ENCODE assay signal across 8 cellular contexts in the genomic region with DNA sequence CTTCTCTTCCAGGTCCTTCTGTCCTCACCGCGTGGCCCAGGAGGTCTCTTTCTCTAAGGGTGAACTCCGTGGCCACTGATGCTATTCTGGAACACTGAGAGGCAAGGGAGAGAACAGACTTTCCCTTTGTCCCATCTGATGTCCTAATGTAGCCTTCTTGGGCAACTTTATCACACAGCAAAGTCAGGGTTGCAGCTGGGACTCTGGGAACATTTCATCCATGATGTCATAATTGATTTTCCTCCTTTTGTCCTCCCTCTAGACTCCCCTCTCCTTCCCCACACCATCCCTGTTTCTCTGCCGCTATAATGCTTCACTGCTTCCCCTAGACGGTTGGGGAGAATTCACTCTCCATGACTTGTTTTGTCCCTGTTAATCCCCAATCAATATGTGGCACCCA.
"Had no signal": no experiment of that assay in that cellular context is flagged by ENCODE, and none has a peak within 500 bp of the region (broad histone marks: within the 10 kb centered on the region; RNA-seq: fewer than 3 reads in every experiment).

No MANE protein-coding gene starts in this region.

- H3K36me3 ChIP-seq: HAP-1 had no signal

- H3K4me1 ChIP-seq: HAP-1 had no signal

- H3K4me3 Mint-ChIP-seq: HFFc6 had no signal

- H2AFZ ChIP-seq: GM23248 had no signal

- H3K27ac Mint-ChIP-seq: HFFc6 had no signal

- DNase-seq: GM23248, GOT3, H7, HFFc6, IMR-90 had no signal

- H3K9me3 ChIP-seq: HAP-1 had no signal

- H3K27ac ChIP-seq: GM23248, HL-60 had no signal

- H3K4me3 ChIP-seq: GM23248, HAP-1 had no signal

- ATAC-seq: HCT116 had no signal

- H3K9ac ChIP-seq: GM23248 had no signal
